In genomic region chr1:218760601-218761570, GRCh38 we compare ENCODE assay signal across 19 cellular contexts.
DNase-seq lines count a peak whose midpoint lies in the region; ATAC-seq and TF ChIP-seq lines count a peak whose summit lies in the region.
"Had no signal": no experiment of that assay in that cellular context is flagged by ENCODE, and none has a peak within 500 bp of the region (broad histone marks: within the 10 kb centered on the region; RNA-seq: fewer than 3 reads in every experiment).

No MANE protein-coding gene starts in this region.

- no peaks in the 10 kb centered on the region for H3K27me3 ChIP-seq in SK-N-SH (ENCODE audit: insufficient read depth)
- no peaks in the 10 kb centered on the region for H3K27me3 ChIP-seq in trophoblast cell (ENCODE audit: insufficient read depth, low read length)
- H3K27me3 ChIP-seq: BLaER1 treated with 17β-estradiol and CSF1 and Interleukin-3, amounts not matched to agents 10 nM and 100 nM had no signal

- H3K14ac ChIP-seq in trophoblast cell (ENCODE audit: low read length), result no peak overlapping the region

- no TSS peak for BruUV-seq in OCI-LY7 (replicated peaks; lab: Mats Ljungman, UMichigan)

- H4K12ac ChIP-seq in trophoblast cell (ENCODE audit: low read depth, low read length), result no peak overlapping the region

- H2AFZ ChIP-seq in SK-N-SH (ENCODE audit: low read depth) (no peak overlapping the region), trophoblast cell (ENCODE audit: insufficient read depth, low read length, poor library complexity) (no peak overlapping the region), OCI-LY7 (ENCODE audit: low read length) (no peak overlapping the region)
- H2AFZ ChIP-seq: PC-9 had no signal

- DNase-seq in EH (ENCODE audit: low read depth), result peak; percentile 52
- no peak for DNase-seq in SK-N-SH
- peak; percentile 92 for DNase-seq in choroid plexus epithelial cell (ENCODE audit: low read depth)
- peak; percentile 6 to 79 for DNase-seq in trophoblast cell
- no peak for DNase-seq in OCI-LY7 (ENCODE audit: low spot score)
- no peak for DNase-seq in NCI-H226
- DNase-seq: CD8-positive, alpha-beta T cell; DMS53; NCI-H1048; NCI-H146; NCI-H2081 treated with DMSO at 0.1 percent for 48 hours; NCI-H510A; NCI-H774; PC-9; SIG-M5 had no signal

- 84% methylated on average over 3 of the region's 3 CpGs for WGBS in SK-N-SH (ENCODE audit: low lambda C conversion rate)
- 100% methylated on average over 1 of the region's 3 CpGs for WGBS in trophoblast cell (ENCODE audit: extremely low coverage, insufficient coverage, insufficient read length)

- H3K9ac ChIP-seq in SK-N-SH (no peak overlapping the region), trophoblast cell (ENCODE audit: low read length) (no peak overlapping the region)
- H3K9ac ChIP-seq: BLaER1 treated with 17β-estradiol and CSF1 and Interleukin-3, amounts not matched to agents 10 nM and 100 nM had no signal

- no peak overlapping the region for H3K23ac ChIP-seq in trophoblast cell (ENCODE audit: low read length)

- no peaks in the 10 kb centered on the region for H3K79me1 ChIP-seq in trophoblast cell (ENCODE audit: low read length)

- H3K4me1 ChIP-seq in SK-N-SH (ENCODE audit: control insufficient read depth in 1 of 2, insufficient read depth in 2 of 2, low read depth in 1 of 2, low read length in 1 of 2), result no peaks in the 10 kb centered on the region; a peak in 2 of 4 replicates
- H3K4me1 ChIP-seq in trophoblast cell (ENCODE audit: control insufficient read depth in 1 of 2, insufficient read depth in 2 of 2, low read length in 2 of 2), result no peaks in the 10 kb centered on the region
- H3K4me1 ChIP-seq in OCI-LY7 (ENCODE audit: insufficient read depth, low read length, poor library complexity, severe bottlenecking), result no peaks in the 10 kb centered on the region
- H3K4me1 ChIP-seq: BLaER1 treated with 17β-estradiol and CSF1 and Interleukin-3, amounts not matched to agents 10 nM and 100 nM had no signal

- POLR2A ChIA-PET in SK-N-SH (lab: Yijun Ruan, JAX) (no interaction called here), OCI-LY7 (lab: Charles Lee) (no interaction called here)

- H2BK120ac ChIP-seq in trophoblast cell (ENCODE audit: insufficient read depth, low read length, poor library complexity), result no peak overlapping the region

- H2BK5ac ChIP-seq in trophoblast cell (ENCODE audit: low read depth, low read length, poor library complexity), result no peak overlapping the region

- H3K4me2 ChIP-seq in SK-N-SH (no peak overlapping the region), trophoblast cell (ENCODE audit: low read length) (no peak overlapping the region), OCI-LY7 (ENCODE audit: low read length) (no peak overlapping the region)
- H3K4me2 ChIP-seq: BLaER1 treated with 17β-estradiol and CSF1 and Interleukin-3, amounts not matched to agents 10 nM and 100 nM; PC-9 had no signal

- H3F3A ChIP-seq in SK-N-SH (replicated peaks; ENCODE audit: insufficient read depth), result no peaks in the 10 kb centered on the region

- no peaks in the 10 kb centered on the region for H3K9me3 ChIP-seq in SK-N-SH
- H3K9me3 ChIP-seq in trophoblast cell (ENCODE audit: insufficient read depth, low read depth, low read length), result no peaks in the 10 kb centered on the region
- no peaks in the 10 kb centered on the region for H3K9me3 ChIP-seq in OCI-LY7 (ENCODE audit: low read length)
- H3K9me3 ChIP-seq: BLaER1 treated with 17β-estradiol and CSF1 and Interleukin-3, amounts not matched to agents 10 nM and 100 nM had no signal

- H3K18ac ChIP-seq in trophoblast cell (ENCODE audit: low read length), result no peak overlapping the region

- H3K4ac ChIP-seq in trophoblast cell (ENCODE audit: low read depth, low read length), result no peak overlapping the region

- TF ChIP-seq EP300 in SK-N-SH (IDR thresholded peaks at IDR 0.05; ENCODE audit: borderline replicate concordance in 1 of 2, low read depth in 1 of 2, low read length in 1 of 2), result no peak

- no peak for TF ChIP-seq RAD21 in SK-N-SH (IDR thresholded peaks at IDR 0.05; ENCODE audit: low read length)

- H4K20me1 ChIP-seq in SK-N-SH (ENCODE audit: insufficient read depth), result no peaks in the 10 kb centered on the region
- no peaks in the 10 kb centered on the region for H4K20me1 ChIP-seq in OCI-LY7 (ENCODE audit: insufficient read depth, low read length)
- H4K20me1 ChIP-seq: BLaER1 treated with 17β-estradiol and CSF1 and Interleukin-3, amounts not matched to agents 10 nM and 100 nM had no signal

- no peak overlapping the region for H4K8ac ChIP-seq in trophoblast cell (ENCODE audit: low read depth, low read length)

- CTCF ChIA-PET in SK-N-SH (lab: Yijun Ruan, JAX), result no interaction called here
- CTCF ChIA-PET in OCI-LY7 (lab: Charles Lee; ENCODE audit: unreplicated experiment), result no interaction called here

- H3K36me3 ChIP-seq in SK-N-SH (replicated peaks in 1 of 2; ENCODE audit: control insufficient read depth in 1 of 2, insufficient read depth in 2 of 2, low read length in 1 of 2) (no peaks in the 10 kb centered on the region), trophoblast cell (ENCODE audit: control insufficient read depth in 1 of 2, insufficient read depth in 2 of 2, low read length in 2 of 2) (no peaks in the 10 kb centered on the region), OCI-LY7 (ENCODE audit: insufficient read depth, low read length) (no peaks in the 10 kb centered on the region)
- H3K36me3 ChIP-seq: BLaER1 treated with 17β-estradiol and CSF1 and Interleukin-3, amounts not matched to agents 10 nM and 100 nM had no signal

- H3K4me3 ChIP-seq in SK-N-SH (ENCODE audit: low read depth in 2 of 2, low read length in 1 of 2), result no peak overlapping the region
- no peak overlapping the region for H3K4me3 ChIP-seq in choroid plexus epithelial cell (ENCODE audit: low read depth, low read length)
- no peak overlapping the region for H3K4me3 ChIP-seq in trophoblast cell (ENCODE audit: low read depth, low read length)
- H3K4me3 ChIP-seq in OCI-LY7 (ENCODE audit: low read depth, low read length, poor library complexity, severe bottlenecking), result no peak overlapping the region
- H3K4me3 ChIP-seq: BLaER1 treated with 17β-estradiol and CSF1 and Interleukin-3, amounts not matched to agents 10 nM and 100 nM; PC-9 had no signal

- H2BK12ac ChIP-seq in trophoblast cell (ENCODE audit: low read length), result no peak overlapping the region

- intact Hi-C loops in OCI-LY7 (cut with micrococcal nuclease; ENCODE audit: unreplicated experiment), result no loop called here

- H3K27ac ChIP-seq in SK-N-SH (ENCODE audit: low read depth in 2 of 2, low read length in 1 of 2), result no peak overlapping the region; a peak in 1 of 4 replicates
- no peak overlapping the region for H3K27ac ChIP-seq in trophoblast cell (ENCODE audit: low read depth, low read length)
- no peak overlapping the region for H3K27ac ChIP-seq in OCI-LY7 (ENCODE audit: low read depth, low read length, poor library complexity, severe bottlenecking)
- H3K27ac ChIP-seq: BLaER1 treated with 17β-estradiol and CSF1 and Interleukin-3, amounts not matched to agents 10 nM and 100 nM; PC-9; RWPE1 had no signal

- H3K79me2 ChIP-seq in SK-N-SH (ENCODE audit: insufficient read depth) (no peaks in the 10 kb centered on the region), trophoblast cell (ENCODE audit: control insufficient read depth, insufficient read depth, low read length, poor library complexity) (no peaks in the 10 kb centered on the region), OCI-LY7 (ENCODE audit: insufficient read depth, low read depth, low read length) (no peaks in the 10 kb centered on the region)

- H3K9me2 ChIP-seq in SK-N-SH (no peaks in the 10 kb centered on the region), OCI-LY7 (ENCODE audit: insufficient read depth, low read length) (no peaks in the 10 kb centered on the region)

- H2AK5ac ChIP-seq in trophoblast cell (ENCODE audit: low read length), result no peak overlapping the region

- TF ChIP-seq CTCF in SK-N-SH (IDR thresholded peaks at IDR 0.05), result no peak
- TF ChIP-seq CTCF in choroid plexus epithelial cell (conservative IDR thresholded peaks at IDR 0.05; ENCODE audit: low read depth, low read length), result no peak
- TF ChIP-seq CTCF in OCI-LY7 (conservative IDR thresholded peaks at IDR 0.05; ENCODE audit: low read length), result no peak

- ATAC-seq in HG02571 (IDR thresholded peaks at IDR 0.05; ENCODE audit: unreplicated experiment), result no peak
- ATAC-seq in GM21360 (IDR thresholded peaks at IDR 0.05; ENCODE audit: unreplicated experiment), result no peak
- ATAC-seq: CD8-positive, alpha-beta T cell had no signal

- no peak overlapping the region for H4K91ac ChIP-seq in trophoblast cell (ENCODE audit: low read depth, low read length)

TF ChIP-seq in SK-N-SH, 30 proteins besides CTCF, POLR2A, EP300 and RAD21:
- no peak for TF ChIP-seq JUND (IDR thresholded peaks at IDR 0.05)
- no peak for TF ChIP-seq EZH2phosphoT487 (IDR thresholded peaks at IDR 0.05; ENCODE audit: borderline replicate concordance, low read depth)
- peak; percentile 60; the same call in 1 of the 2 replicates for TF ChIP-seq NFIC (IDR thresholded peaks at IDR 0.05; ENCODE audit: borderline replicate concordance)
TF ChIP-seq in SK-N-SH: peak in this region for 1.

Comparison
In these comparisons a context has a peak if more than half of its experiments do, and no peak if none do; other contexts are left out.
1. DNase-seq: peak in EH (single experiment), choroid plexus epithelial cell (single experiment) and trophoblast cell (2 of 2); none in SK-N-SH (single experiment), OCI-LY7 (single experiment) and NCI-H226 (single experiment).